In the genomic region with DNA sequence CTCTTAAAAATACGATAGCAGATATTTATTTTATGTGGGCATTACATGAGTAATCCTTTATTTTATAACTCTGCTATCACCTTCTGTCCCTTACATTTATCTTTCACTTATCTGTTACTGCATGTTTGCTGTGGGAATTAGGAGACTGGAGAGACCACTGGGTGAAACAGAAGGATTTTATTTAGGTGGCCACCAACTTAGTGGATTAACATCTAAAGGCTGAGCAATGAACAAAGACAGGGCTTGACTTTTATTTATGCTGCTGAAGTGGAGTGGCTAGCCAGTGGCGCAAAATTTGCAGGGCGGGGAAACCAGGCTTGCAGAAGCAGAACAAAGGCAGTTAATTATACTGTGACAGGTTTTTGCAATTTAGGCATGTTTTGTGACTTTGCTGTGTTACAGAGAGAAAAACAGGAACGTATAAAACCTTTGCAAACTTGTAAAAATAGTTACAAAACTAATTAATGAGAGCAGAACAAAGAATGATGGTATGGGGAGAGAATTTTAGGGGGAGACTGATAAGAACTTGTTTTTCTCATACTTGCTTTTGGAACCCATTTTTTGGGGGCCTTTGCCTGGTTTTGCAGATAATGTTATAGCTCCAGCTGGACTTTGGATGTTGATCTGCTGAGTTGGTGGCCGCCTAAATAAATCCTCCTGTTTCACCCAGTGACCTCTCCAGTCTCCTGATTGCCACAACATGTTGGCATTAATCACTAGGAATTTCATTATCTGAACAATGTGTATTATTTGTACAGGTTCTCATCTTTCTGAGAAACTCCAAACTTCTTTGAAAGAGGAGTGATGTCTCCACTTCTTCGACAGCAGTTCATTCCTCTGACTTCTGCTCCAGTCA, we compare ENCODE assay signal across 1 cellular context.
TF ChIP-seq lines count a peak whose summit lies in the region.

No MANE protein-coding gene starts in this region.

TF ChIP-seq in HEK293, 187 proteins besides CTCF, POLR2A, EP300 and RAD21 (continued from another document):
- TF ChIP-seq, protein P1, sequence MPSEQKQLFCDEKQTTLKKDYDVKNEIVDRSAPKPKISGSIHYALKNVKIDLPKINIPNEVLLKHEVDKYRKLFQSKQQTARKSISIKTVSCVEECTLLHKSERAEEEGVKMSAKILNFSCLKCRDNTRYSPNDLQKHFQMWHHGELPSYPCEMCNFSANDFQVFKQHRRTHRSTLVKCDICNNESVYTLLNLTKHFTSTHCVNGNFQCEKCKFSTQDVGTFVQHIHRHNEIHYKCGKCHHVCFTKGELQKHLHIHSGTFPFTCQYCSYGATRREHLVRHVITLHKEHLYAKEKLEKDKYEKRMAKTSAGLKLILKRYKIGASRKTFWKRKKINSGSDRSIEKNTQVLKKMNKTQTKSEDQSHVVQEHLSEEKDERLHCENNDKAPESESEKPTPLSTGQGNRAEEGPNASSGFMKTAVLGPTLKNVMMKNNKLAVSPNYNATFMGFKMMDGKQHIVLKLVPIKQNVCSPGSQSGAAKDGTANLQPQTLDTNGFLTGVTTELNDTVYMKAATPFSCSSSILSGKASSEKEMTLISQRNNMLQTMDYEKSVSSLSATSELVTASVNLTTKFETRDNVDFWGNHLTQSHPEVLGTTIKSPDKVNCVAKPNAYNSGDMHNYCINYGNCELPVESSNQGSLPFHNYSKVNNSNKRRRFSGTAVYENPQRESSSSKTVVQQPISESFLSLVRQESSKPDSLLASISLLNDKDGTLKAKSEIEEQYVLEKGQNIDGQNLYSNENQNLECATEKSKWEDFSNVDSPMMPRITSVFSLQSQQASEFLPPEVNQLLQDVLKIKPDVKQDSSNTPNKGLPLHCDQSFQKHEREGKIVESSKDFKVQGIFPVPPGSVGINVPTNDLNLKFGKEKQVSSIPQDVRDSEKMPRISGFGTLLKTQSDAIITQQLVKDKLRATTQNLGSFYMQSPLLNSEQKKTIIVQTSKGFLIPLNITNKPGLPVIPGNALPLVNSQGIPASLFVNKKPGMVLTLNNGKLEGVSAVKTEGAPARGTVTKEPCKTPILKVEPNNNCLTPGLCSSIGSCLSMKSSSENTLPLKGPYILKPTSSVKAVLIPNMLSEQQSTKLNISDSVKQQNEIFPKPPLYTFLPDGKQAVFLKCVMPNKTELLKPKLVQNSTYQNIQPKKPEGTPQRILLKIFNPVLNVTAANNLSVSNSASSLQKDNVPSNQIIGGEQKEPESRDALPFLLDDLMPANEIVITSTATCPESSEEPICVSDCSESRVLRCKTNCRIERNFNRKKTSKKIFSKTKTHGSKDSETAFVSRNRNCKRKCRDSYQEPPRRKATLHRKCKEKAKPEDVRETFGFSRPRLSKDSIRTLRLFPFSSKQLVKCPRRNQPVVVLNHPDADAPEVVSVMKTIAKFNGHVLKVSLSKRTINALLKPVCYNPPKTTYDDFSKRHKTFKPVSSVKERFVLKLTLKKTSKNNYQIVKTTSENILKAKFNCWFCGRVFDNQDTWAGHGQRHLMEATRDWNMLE (tag by site-specific recombination; conservative IDR thresholded peaks at IDR 0.05; ENCODE audit: low read depth), result 0 out of 2 replicates have a peak, but pooled peaks have one; percentile 28
- TF ChIP-seq, protein P2, sequence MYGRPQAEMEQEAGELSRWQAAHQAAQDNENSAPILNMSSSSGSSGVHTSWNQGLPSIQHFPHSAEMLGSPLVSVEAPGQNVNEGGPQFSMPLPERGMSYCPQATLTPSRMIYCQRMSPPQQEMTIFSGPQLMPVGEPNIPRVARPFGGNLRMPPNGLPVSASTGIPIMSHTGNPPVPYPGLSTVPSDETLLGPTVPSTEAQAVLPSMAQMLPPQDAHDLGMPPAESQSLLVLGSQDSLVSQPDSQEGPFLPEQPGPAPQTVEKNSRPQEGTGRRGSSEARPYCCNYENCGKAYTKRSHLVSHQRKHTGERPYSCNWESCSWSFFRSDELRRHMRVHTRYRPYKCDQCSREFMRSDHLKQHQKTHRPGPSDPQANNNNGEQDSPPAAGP (tag by site-specific recombination; IDR thresholded peaks at IDR 0.05), result no peak
- TF ChIP-seq ZNF292 (tag by site-specific recombination; IDR thresholded peaks at IDR 0.05; ENCODE audit: borderline replicate concordance, low read depth) (no peak), ZSCAN16 (tag by site-specific recombination; IDR thresholded peaks at IDR 0.05) (no peak), KLF1 (tag by site-specific recombination; IDR thresholded peaks at IDR 0.05) (no peak), ZNF560 (tag by site-specific recombination; IDR thresholded peaks at IDR 0.05; ENCODE audit: borderline replicate concordance) (no peak), TRIM28 (IDR thresholded peaks at IDR 0.05; ENCODE audit: borderline replicate concordance, low read length) (peak; percentile 37; the same call in 1 of the 2 replicates), ZSCAN23 (tag by site-specific recombination; IDR thresholded peaks at IDR 0.05) (no peak), ZNF791 (tag by site-specific recombination; IDR thresholded peaks at IDR 0.05) (no peak), ZNF23 (tag by site-specific recombination; IDR thresholded peaks at IDR 0.05; ENCODE audit: borderline replicate concordance) (no peak), ZNF510 (tag by site-specific recombination; IDR thresholded peaks at IDR 0.05; ENCODE audit: insufficient replicate concordance) (peak; percentile 15), ZNF629 (tag by site-specific recombination; IDR thresholded peaks at IDR 0.05) (no peak), ZNF423 (tag by site-specific recombination; IDR thresholded peaks at IDR 0.05) (no peak), HOXC10 (CRISPR knock-in tag; IDR thresholded peaks at IDR 0.05) (no peak), ZNF837 (tag by site-specific recombination; IDR thresholded peaks at IDR 0.05) (no peak), ZEB2 (tag by site-specific recombination; IDR thresholded peaks at IDR 0.05) (no peak), ZNF202 (tag by site-specific recombination; IDR thresholded peaks at IDR 0.05; ENCODE audit: borderline replicate concordance) (no peak), ZNF558 (tag by site-specific recombination; IDR thresholded peaks at IDR 0.05) (peak; percentile 40; the same call in 1 of the 2 replicates), KLF16 (tag by site-specific recombination; IDR thresholded peaks at IDR 0.05) (no peak), ZNF529 (tag by site-specific recombination; IDR thresholded peaks at IDR 0.05; ENCODE audit: insufficient replicate concordance) (peak; percentile 59), ZNF654 (tag by site-specific recombination; IDR thresholded peaks at IDR 0.05; ENCODE audit: low read depth) (no peak), BCL11A (tag by site-specific recombination; IDR thresholded peaks at IDR 0.05; ENCODE audit: low read depth) (no peak)
- TF ChIP-seq, protein P3, sequence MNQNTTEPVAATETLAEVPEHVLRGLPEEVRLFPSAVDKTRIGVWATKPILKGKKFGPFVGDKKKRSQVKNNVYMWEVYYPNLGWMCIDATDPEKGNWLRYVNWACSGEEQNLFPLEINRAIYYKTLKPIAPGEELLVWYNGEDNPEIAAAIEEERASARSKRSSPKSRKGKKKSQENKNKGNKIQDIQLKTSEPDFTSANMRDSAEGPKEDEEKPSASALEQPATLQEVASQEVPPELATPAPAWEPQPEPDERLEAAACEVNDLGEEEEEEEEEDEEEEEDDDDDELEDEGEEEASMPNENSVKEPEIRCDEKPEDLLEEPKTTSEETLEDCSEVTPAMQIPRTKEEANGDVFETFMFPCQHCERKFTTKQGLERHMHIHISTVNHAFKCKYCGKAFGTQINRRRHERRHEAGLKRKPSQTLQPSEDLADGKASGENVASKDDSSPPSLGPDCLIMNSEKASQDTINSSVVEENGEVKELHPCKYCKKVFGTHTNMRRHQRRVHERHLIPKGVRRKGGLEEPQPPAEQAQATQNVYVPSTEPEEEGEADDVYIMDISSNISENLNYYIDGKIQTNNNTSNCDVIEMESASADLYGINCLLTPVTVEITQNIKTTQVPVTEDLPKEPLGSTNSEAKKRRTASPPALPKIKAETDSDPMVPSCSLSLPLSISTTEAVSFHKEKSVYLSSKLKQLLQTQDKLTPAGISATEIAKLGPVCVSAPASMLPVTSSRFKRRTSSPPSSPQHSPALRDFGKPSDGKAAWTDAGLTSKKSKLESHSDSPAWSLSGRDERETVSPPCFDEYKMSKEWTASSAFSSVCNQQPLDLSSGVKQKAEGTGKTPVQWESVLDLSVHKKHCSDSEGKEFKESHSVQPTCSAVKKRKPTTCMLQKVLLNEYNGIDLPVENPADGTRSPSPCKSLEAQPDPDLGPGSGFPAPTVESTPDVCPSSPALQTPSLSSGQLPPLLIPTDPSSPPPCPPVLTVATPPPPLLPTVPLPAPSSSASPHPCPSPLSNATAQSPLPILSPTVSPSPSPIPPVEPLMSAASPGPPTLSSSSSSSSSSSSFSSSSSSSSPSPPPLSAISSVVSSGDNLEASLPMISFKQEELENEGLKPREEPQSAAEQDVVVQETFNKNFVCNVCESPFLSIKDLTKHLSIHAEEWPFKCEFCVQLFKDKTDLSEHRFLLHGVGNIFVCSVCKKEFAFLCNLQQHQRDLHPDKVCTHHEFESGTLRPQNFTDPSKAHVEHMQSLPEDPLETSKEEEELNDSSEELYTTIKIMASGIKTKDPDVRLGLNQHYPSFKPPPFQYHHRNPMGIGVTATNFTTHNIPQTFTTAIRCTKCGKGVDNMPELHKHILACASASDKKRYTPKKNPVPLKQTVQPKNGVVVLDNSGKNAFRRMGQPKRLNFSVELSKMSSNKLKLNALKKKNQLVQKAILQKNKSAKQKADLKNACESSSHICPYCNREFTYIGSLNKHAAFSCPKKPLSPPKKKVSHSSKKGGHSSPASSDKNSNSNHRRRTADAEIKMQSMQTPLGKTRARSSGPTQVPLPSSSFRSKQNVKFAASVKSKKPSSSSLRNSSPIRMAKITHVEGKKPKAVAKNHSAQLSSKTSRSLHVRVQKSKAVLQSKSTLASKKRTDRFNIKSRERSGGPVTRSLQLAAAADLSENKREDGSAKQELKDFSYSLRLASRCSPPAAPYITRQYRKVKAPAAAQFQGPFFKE (tag by site-specific recombination; IDR thresholded peaks at IDR 0.05; ENCODE audit: borderline replicate concordance), result no peak
- TF ChIP-seq, protein P4, sequence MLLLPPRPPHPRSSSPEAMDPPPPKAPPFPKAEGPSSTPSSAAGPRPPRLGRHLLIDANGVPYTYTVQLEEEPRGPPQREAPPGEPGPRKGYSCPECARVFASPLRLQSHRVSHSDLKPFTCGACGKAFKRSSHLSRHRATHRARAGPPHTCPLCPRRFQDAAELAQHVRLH (tag by site-specific recombination; IDR thresholded peaks at IDR 0.05), result no peak
- TF ChIP-seq, protein P5, sequence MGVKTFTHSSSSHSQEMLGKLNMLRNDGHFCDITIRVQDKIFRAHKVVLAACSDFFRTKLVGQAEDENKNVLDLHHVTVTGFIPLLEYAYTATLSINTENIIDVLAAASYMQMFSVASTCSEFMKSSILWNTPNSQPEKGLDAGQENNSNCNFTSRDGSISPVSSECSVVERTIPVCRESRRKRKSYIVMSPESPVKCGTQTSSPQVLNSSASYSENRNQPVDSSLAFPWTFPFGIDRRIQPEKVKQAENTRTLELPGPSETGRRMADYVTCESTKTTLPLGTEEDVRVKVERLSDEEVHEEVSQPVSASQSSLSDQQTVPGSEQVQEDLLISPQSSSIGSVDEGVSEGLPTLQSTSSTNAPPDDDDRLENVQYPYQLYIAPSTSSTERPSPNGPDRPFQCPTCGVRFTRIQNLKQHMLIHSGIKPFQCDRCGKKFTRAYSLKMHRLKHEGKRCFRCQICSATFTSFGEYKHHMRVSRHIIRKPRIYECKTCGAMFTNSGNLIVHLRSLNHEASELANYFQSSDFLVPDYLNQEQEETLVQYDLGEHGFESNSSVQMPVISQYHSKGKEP (tag by site-specific recombination; IDR thresholded peaks at IDR 0.05), result no peak
- TF ChIP-seq, protein P6, sequence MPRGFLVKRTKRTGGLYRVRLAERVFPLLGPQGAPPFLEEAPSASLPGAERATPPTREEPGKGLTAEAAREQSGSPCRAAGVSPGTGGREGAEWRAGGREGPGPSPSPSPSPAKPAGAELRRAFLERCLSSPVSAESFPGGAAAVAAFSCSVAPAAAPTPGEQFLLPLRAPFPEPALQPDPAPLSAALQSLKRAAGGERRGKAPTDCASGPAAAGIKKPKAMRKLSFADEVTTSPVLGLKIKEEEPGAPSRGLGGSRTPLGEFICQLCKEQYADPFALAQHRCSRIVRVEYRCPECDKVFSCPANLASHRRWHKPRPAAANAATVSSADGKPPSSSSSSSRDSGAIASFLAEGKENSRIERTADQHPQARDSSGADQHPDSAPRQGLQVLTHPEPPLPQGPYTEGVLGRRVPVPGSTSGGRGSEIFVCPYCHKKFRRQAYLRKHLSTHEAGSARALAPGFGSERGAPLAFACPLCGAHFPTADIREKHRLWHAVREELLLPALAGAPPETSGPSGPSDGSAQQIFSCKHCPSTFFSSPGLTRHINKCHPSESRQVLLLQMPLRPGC (tag by site-specific recombination; IDR thresholded peaks at IDR 0.05), result no peak
